In the genomic region with DNA sequence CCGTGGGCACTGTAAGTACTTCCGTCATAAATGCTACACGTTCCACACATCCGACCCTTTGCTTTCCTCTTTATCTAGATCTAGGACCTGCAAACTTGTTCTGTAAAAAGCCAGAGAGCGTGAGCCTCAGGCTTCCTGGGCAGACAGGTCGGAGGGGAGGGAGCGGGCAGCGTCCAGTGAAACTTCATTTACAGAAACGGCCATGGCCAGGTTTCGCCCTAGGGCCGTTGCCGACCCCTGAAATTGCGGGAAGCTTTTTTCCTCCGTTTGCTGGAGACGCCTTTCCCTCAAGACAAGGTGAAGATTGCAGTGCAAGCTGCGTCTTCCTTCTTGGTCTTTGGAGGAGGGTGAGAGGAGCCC, we compare ENCODE assay signal across 19 cellular contexts.
DNase-seq lines count a peak whose midpoint lies in the region; ATAC-seq and TF ChIP-seq lines count a peak whose summit lies in the region.
"Had no signal": no experiment of that assay in that cellular context is flagged by ENCODE, and none has a peak within 500 bp of the region (broad histone marks: within the 10 kb centered on the region; RNA-seq: fewer than 3 reads in every experiment).

No MANE protein-coding gene starts in this region.

- no peak overlapping the region for H3K4me3 Mint-ChIP-seq in osteocyte (ENCODE audit: unreplicated experiment)
- H3K4me3 Mint-ChIP-seq: GM23338 had no signal

- peaks cover 0 to 5% (median 0%) of the 10 kb centered on the region in 9 donors for H3K36me3 ChIP-seq in heart right ventricle
- H3K36me3 ChIP-seq in testis (ENCODE audit: low read depth, missing control alignments) = no peaks in the 10 kb centered on the region
- H3K36me3 ChIP-seq: MG63 had no signal

- intact Hi-C loops in heart right ventricle (cut with DNase I) (loop anchor here in 3 of 10 donors (5.0 to 10.0 kb wide), 3 partner anchors 91 to 157 kb away; partner anchors contain the start of gene DLL1 (in 1 of the 3)), right cardiac atrium (cut with DNase I) (no loop called here), testis (cut with DNase I; ENCODE audit: low total_unique reads) (no loop called here)

- 65 to 85% methylated on average over 16 of the region's 16 CpGs for WGBS in heart right ventricle, 2 donors
- 76% methylated on average over 16 of the region's 16 CpGs for WGBS in right cardiac atrium
- WGBS in testis, 2 donors = 70 to 77% methylated on average over 16 of the region's 16 CpGs

- TF ChIP-seq CTCF in heart right ventricle (IDR thresholded peaks at IDR 0.05) = no peak
- no peak for TF ChIP-seq CTCF in NB4 (IDR thresholded peaks at IDR 0.05; ENCODE audit: low read depth, low read length)
- no peak for TF ChIP-seq CTCF in osteocyte (IDR thresholded peaks at IDR 0.05)
- TF ChIP-seq CTCF in testis (IDR thresholded peaks at IDR 0.05) = no peak

- H3K27me3 ChIP-seq in heart right ventricle (no peaks in the 10 kb centered on the region), right cardiac atrium (ENCODE audit: control insufficient read depth, insufficient read depth) (no peaks in the 10 kb centered on the region), testis (no peaks in the 10 kb centered on the region)
- H3K27me3 ChIP-seq: MG63 had no signal

- no peaks in the 10 kb centered on the region for H3K27me3 Mint-ChIP-seq in osteocyte (ENCODE audit: unreplicated experiment)

- H3K4me1 Mint-ChIP-seq in osteocyte (ENCODE audit: unreplicated experiment) = no peaks in the 10 kb centered on the region

- H3K4me1 ChIP-seq in heart right ventricle (peaks cover 3 to 55% (median 38%) of the 10 kb centered on the region in 9 donors), right cardiac atrium (ENCODE audit: control insufficient read depth, insufficient read depth, low read length) (peaks cover 6% of the 10 kb centered on the region), testis (peaks cover 16% of the 10 kb centered on the region)

- H3K4me3 ChIP-seq in heart right ventricle = peak overlapping the region in 4 of 10 donors; percentile 2 to 41 (median 38)
- no peak overlapping the region for H3K4me3 ChIP-seq in right cardiac atrium (ENCODE audit: low read length)
- H3K4me3 ChIP-seq in NB4 (ENCODE audit: low read depth, low read length) = peak overlapping the region; percentile 21
- H3K4me3 ChIP-seq in testis = peak overlapping the region in 1 of 2 donors; percentile 30
- H3K4me3 ChIP-seq: GM23338, MG63 had no signal

- H3K9me3 ChIP-seq in heart right ventricle (no peaks in the 10 kb centered on the region), right cardiac atrium (ENCODE audit: control insufficient read depth, low read length) (no peaks in the 10 kb centered on the region), testis (no peaks in the 10 kb centered on the region)
- H3K9me3 ChIP-seq: MG63 had no signal

- H3K27ac ChIP-seq in heart right ventricle (peak overlapping the region in 7 of 10 donors; percentile 74 to 96 (median 85)), right cardiac atrium (ENCODE audit: low read length) (no peak overlapping the region), testis (no peak overlapping the region)

- no peak for TF ChIP-seq POLR2A in NB4 (IDR thresholded peaks at IDR 0.05; ENCODE audit: extremely low read depth, insufficient read length)
- TF ChIP-seq POLR2A in testis (IDR thresholded peaks at IDR 0.05) = no peak

- H3K9me3 Mint-ChIP-seq in osteocyte (ENCODE audit: unreplicated experiment) = no peaks in the 10 kb centered on the region

- no peaks in the 10 kb centered on the region for H3K36me3 Mint-ChIP-seq in osteocyte (ENCODE audit: unreplicated experiment)

- no peak overlapping the region for H3K27ac Mint-ChIP-seq in osteocyte (ENCODE audit: unreplicated experiment)
- H3K27ac Mint-ChIP-seq: GM23338 had no signal

- no peak for DNase-seq in heart right ventricle
- DNase-seq in right cardiac atrium = no peak
- DNase-seq in NB4 (ENCODE audit: low read depth) = no peak
- DNase-seq in osteocyte (ENCODE audit: extremely low spot score, unreplicated experiment) = peak; percentile 78
- peak; percentile 12 for DNase-seq in testis
- no peak for DNase-seq in activated CD8-positive, alpha-beta memory T cell treated with anti-CD3 and anti-CD28 coated beads, Interleukin-2, amount 50 U/mL, for 4 hours
- DNase-seq in anterior cingulate cortex (lab: John Stamatoyannopoulos, UW) = no peak
- DNase-seq: DND-41, GDM1, HCEC 1CT, Kasumi-1, MG63, NCI-H1092, NCI-H146, NCI-H2029 treated with DMSO at 0.1 percent for 48 hours had no signal

- no peak for ATAC-seq in heart right ventricle
- no peak for ATAC-seq in right cardiac atrium
- ATAC-seq in GM19463 (IDR thresholded peaks at IDR 0.05; ENCODE audit: unreplicated experiment) = no peak
- ATAC-seq: Panc1, Right ventricle myocardium inferior had no signal

Comparison
In these comparisons a context has a peak if more than half of its experiments do, and no peak if none do; other contexts are left out.
1. H3K27ac ChIP-seq: peak in heart right ventricle (7 of 10); none in right cardiac atrium (single experiment) and testis (0 of 2).
2. DNase-seq: peak in osteocyte (single experiment) and testis (single experiment); none in heart right ventricle (0 of 2), right cardiac atrium (0 of 3), NB4 (single experiment), activated CD8-positive, alpha-beta memory T cell treated with anti-CD3 and anti-CD28 coated beads, Interleukin-2, amount 50 U/mL, for 4 hours (single experiment) and anterior cingulate cortex (0 of 58).